In genomic region chr5:109558952-109559351, GRCh38 we compare ENCODE assay signal across 1 cellular context.
TF ChIP-seq lines count a peak whose summit lies in the region.

No MANE protein-coding gene starts in this region.

TF ChIP-seq in SK-N-SH treated with all-trans-retinoic acid at 6 μM for 48 hours, 23 proteins besides CTCF, POLR2A, EP300 and RAD21 (continued from another document):
- no peak for TF ChIP-seq TSHZ2 (CRISPR knock-in tag; IDR thresholded peaks at IDR 0.05)
- no peak for TF ChIP-seq ESRRG (CRISPR knock-in tag; IDR thresholded peaks at IDR 0.05)
- no peak for TF ChIP-seq ZNF565 (CRISPR knock-in tag; conservative IDR thresholded peaks at IDR 0.05; ENCODE audit: low read depth)
- no peak for TF ChIP-seq ZNF70 (CRISPR knock-in tag; IDR thresholded peaks at IDR 0.05)
- no peak for TF ChIP-seq ARNTL (CRISPR knock-in tag; IDR thresholded peaks at IDR 0.05; ENCODE audit: borderline replicate concordance, low read depth)
- TF ChIP-seq ZC3H10 (CRISPR knock-in tag; IDR thresholded peaks at IDR 0.05) = no peak
TF ChIP-seq in SK-N-SH treated with all-trans-retinoic acid at 6 μM for 48 hours: peak in this region for 0.
